Comparison of ENCODE assay signal across 14 cellular contexts in the genomic region with DNA sequence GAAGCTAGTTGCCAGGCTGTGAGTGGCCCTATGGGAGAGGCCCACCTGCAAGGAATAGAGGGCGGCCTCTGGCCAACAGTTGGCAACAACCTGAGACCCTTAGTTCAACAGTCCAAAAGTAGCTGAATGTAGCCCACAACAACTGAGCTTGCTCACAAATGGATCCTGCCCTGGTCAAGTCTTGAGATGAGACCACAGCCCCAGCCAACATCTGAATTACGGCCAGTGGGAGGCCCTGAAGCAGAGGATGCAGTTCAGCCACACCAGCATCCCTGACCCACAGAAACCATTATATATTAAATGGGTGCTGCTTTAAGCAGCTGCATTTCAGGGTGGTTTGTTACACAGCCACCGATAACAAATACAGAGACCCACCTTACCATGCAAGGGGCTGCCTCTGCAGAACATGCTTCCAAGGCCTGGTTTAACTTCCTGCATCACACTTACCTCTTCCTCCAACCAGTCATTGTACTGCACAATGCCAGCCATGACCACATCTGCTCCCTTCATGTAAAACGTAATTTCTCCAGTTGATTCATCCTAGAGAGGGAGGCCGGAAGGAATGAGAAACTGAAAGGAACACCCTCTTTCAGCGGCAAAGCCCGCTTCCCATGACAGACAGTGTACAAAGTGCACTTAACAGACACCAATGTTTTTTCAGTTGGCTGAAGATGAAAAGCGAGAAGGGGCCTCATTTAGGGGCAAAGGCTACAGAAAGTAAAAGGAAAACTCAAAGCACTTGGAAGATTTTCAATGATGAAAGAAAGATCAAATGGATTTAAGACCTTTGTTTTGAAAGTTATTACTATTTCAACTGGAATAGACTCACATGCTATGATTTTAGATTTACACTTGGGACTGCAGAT.
DNase-seq lines count a peak whose midpoint lies in the region; ATAC-seq and TF ChIP-seq lines count a peak whose summit lies in the region.
"Had no signal": no experiment of that assay in that cellular context is flagged by ENCODE, and none has a peak within 500 bp of the region (broad histone marks: within the 10 kb centered on the region; RNA-seq: fewer than 3 reads in every experiment).

No MANE protein-coding gene starts in this region.

- H3K9me3 Mint-ChIP-seq in activated T-cell treated with anti-CD3 and anti-CD28 coated beads, Interleukin-2, amount 50 U/mL, for 72 hours, result no peaks in the 10 kb centered on the region
- no peaks in the 10 kb centered on the region for H3K9me3 Mint-ChIP-seq in MCF 10A (ENCODE audit: unreplicated experiment)
- H3K9me3 Mint-ChIP-seq: GM23338 had no signal

- peak; percentile 46 for DNase-seq in stimulated activated CD4-positive, alpha-beta T cell treated with anti-CD3 and anti-CD28 coated beads, Interleukin-15, amount 100 ng/mL, for 24 hours
- DNase-seq in stimulated activated CD4-positive, alpha-beta T cell treated with anti-CD3 and anti-CD28 coated beads, Interleukin-4, amount 100 ng/mL, for 4 hours, result no peak
- peak in 1 of 2 donors; percentile 37 for DNase-seq in activated T-cell treated with anti-CD3 and anti-CD28 coated beads, Interleukin-2, amount 50 U/mL, for 72 hours
- no peak for DNase-seq in hepatocyte (ENCODE audit: low spot score)
- DNase-seq in uterus, result peak in 1 of 2 donors; percentile 53
- DNase-seq in lower leg skin (ENCODE audit: low spot score in 2 of 2), result no peak
- no peak for DNase-seq in MCF 10A (ENCODE audit: unreplicated experiment)
- DNase-seq: activated CD8-positive, alpha-beta memory T cell treated with anti-CD3 and anti-CD28 coated beads, Interleukin-2, amount 50 U/mL, for 48 hours; CD4-positive, CD25-positive, alpha-beta regulatory T cell; left ventricle myocardium superior; NCI-H187 had no signal

- CTCF ChIA-PET in MCF 10A (lab: Yijun Ruan, JAX), result interaction anchor here (0.6 to 2.5 kb wide), 9 partner anchors 14 to 642 kb away, joined by 3 to 11 read pairs (median 3); no protein-coding TSS in a partner anchor

- ATAC-seq in activated T-cell treated with anti-CD3 and anti-CD28 coated beads, Interleukin-2, amount 50 U/mL, for 72 hours (replicated peaks in 1 of 2), result peak; percentile 60 to 73
- ATAC-seq in GM21619 (IDR thresholded peaks at IDR 0.05; ENCODE audit: unreplicated experiment), result no peak
- ATAC-seq: GM23338, left ventricle myocardium superior had no signal

- no peaks in the 10 kb centered on the region for H3K27me3 ChIP-seq in hepatocyte
- no peaks in the 10 kb centered on the region for H3K27me3 ChIP-seq in uterus
- H3K27me3 ChIP-seq: tibial nerve had no signal

- H3K36me3 Mint-ChIP-seq in activated T-cell treated with anti-CD3 and anti-CD28 coated beads, Interleukin-2, amount 50 U/mL, for 72 hours (ENCODE audit: insufficient read depth in 2 of 2), result peaks cover 0 to 1% of the 10 kb centered on the region in 2 donors
- no peaks in the 10 kb centered on the region for H3K36me3 Mint-ChIP-seq in MCF 10A (ENCODE audit: insufficient read depth, unreplicated experiment)

- H3K4me1 Mint-ChIP-seq in activated T-cell treated with anti-CD3 and anti-CD28 coated beads, Interleukin-2, amount 50 U/mL, for 72 hours (ENCODE audit: low read depth), result peaks cover 41% of the 10 kb centered on the region
- peaks cover 21% of the 10 kb centered on the region for H3K4me1 Mint-ChIP-seq in MCF 10A (ENCODE audit: insufficient read depth, unreplicated experiment)

- TF ChIP-seq POLR2A in uterus (IDR thresholded peaks at IDR 0.05) (no peak), lower leg skin (IDR thresholded peaks at IDR 0.05) (no peak)

- no peak overlapping the region for H3K4me2 ChIP-seq in hepatocyte
- H3K4me2 ChIP-seq: GM23338 had no signal

- no peak overlapping the region for H2AFZ ChIP-seq in hepatocyte
- H2AFZ ChIP-seq: GM23338 had no signal

- H3K27ac Mint-ChIP-seq in activated T-cell treated with anti-CD3 and anti-CD28 coated beads, Interleukin-2, amount 50 U/mL, for 72 hours, result peak overlapping the region; percentile 3
- H3K27ac Mint-ChIP-seq in MCF 10A (ENCODE audit: low read depth, unreplicated experiment), result no peak overlapping the region
- H3K27ac Mint-ChIP-seq: CD4-positive, CD25-positive, alpha-beta regulatory T cell; GM23338 had no signal

- 80% methylated on average over 8 of the region's 8 CpGs for WGBS in hepatocyte (ENCODE audit: low lambda C conversion rate, missing lambda C conversion rate)
- 80 to 82% methylated on average over 8 of the region's 8 CpGs for WGBS in lower leg skin, 2 donors

- H4K20me1 ChIP-seq in hepatocyte (ENCODE audit: insufficient read depth, poor library complexity, severe bottlenecking), result no peaks in the 10 kb centered on the region

- H3K4me3 ChIP-seq in hepatocyte (no peak overlapping the region), uterus (no peak overlapping the region), lower leg skin (ENCODE audit: low read depth, poor library complexity, severe bottlenecking) (no peak overlapping the region)
- H3K4me3 ChIP-seq: GM23338, tibial nerve had no signal

- H3K9me2 ChIP-seq in hepatocyte (replicated peaks; ENCODE audit: insufficient read depth), result no peaks in the 10 kb centered on the region

- TF ChIP-seq CTCF in hepatocyte (IDR thresholded peaks at IDR 0.05; ENCODE audit: poor library complexity) (no peak), uterus (IDR thresholded peaks at IDR 0.05) (no peak), lower leg skin (IDR thresholded peaks at IDR 0.05) (no peak), MCF 10A (IDR thresholded peaks at IDR 0.05; ENCODE audit: unreplicated experiment) (no peak)

- H3K36me3 ChIP-seq in hepatocyte (replicated peaks; ENCODE audit: insufficient read depth, low read depth) (no peaks in the 10 kb centered on the region), uterus (no peaks in the 10 kb centered on the region)

- H3K4me1 ChIP-seq in hepatocyte (ENCODE audit: insufficient read depth) (peaks cover 9% of the 10 kb centered on the region), uterus (peaks cover 6 to 7% of the 10 kb centered on the region in 2 donors)

- POLR2A ChIA-PET in MCF 10A (lab: Yijun Ruan, JAX), result interaction anchor here (0.6 kb wide), 1 partner anchor 16 kb away, joined by 3 read pairs; no protein-coding TSS in a partner anchor

- H3K27me3 Mint-ChIP-seq in activated T-cell treated with anti-CD3 and anti-CD28 coated beads, Interleukin-2, amount 50 U/mL, for 72 hours (ENCODE audit: low read depth), result peaks cover 49% of the 10 kb centered on the region
- no peaks in the 10 kb centered on the region for H3K27me3 Mint-ChIP-seq in MCF 10A (ENCODE audit: insufficient read depth, unreplicated experiment)

- no TSS peak for BruUV-seq in MCF 10A (replicated peaks; lab: Mats Ljungman, UMichigan)

- H3K79me2 ChIP-seq in hepatocyte, result no peaks in the 10 kb centered on the region

- peak overlapping the region; percentile 13 for H3K27ac ChIP-seq in hepatocyte
- peak overlapping the region; percentile 81 to 99 for H3K27ac ChIP-seq in uterus

- peak overlapping the region in 1 of 2 donors; percentile 44 for H3K4me3 Mint-ChIP-seq in activated T-cell treated with anti-CD3 and anti-CD28 coated beads, Interleukin-2, amount 50 U/mL, for 72 hours
- H3K4me3 Mint-ChIP-seq in MCF 10A (ENCODE audit: unreplicated experiment), result no peak overlapping the region
- H3K4me3 Mint-ChIP-seq: CD4-positive, CD25-positive, alpha-beta regulatory T cell; GM23338 had no signal

- intact Hi-C loops in uterus (cut with DNase I; ENCODE audit: low total_unique reads) (no loop called here), lower leg skin (cut with DNase I; ENCODE audit: low total_unique reads) (no loop called here), MCF 10A (cut with micrococcal nuclease) (no loop called here)

- H3K9me3 ChIP-seq in hepatocyte (ENCODE audit: low read depth), result no peaks in the 10 kb centered on the region
- no peaks in the 10 kb centered on the region for H3K9me3 ChIP-seq in uterus
- H3K9me3 ChIP-seq: tibial nerve had no signal
